Comparison of ENCODE assay signal across 9 cellular contexts in genomic region chr3:128620268-128620691, GRCh38. TPM values are rescaled to one million over a fixed set of nuclear protein-coding genes. Genes with fewer than 3 reads are reported as not detected.
DNase-seq lines count a peak whose midpoint lies in the region; ATAC-seq and TF ChIP-seq lines count a peak whose summit lies in the region.
"Had no signal": no experiment of that assay in that cellular context is flagged by ENCODE, and none has a peak within 500 bp of the region (broad histone marks: within the 10 kb centered on the region; RNA-seq: fewer than 3 reads in every experiment).

No MANE protein-coding gene starts in this region.

- H3K9me3 Mint-ChIP-seq in activated CD4-positive, alpha-beta T cell treated with anti-CD3 and anti-CD28 coated beads for 36 hours (ENCODE audit: low read depth): no peaks in the 10 kb centered on the region
- H3K9me3 Mint-ChIP-seq in activated naive CD4-positive, alpha-beta T cell treated with anti-CD3 and anti-CD28 coated beads, Interleukin-2, amount 50 U/mL, for 72 hours: no peaks in the 10 kb centered on the region
- no peaks in the 10 kb centered on the region for H3K9me3 Mint-ChIP-seq in progenitor cell of endocrine pancreas (ENCODE audit: low read depth)

- DNase-seq in activated CD4-positive, alpha-beta T cell treated with anti-CD3 and anti-CD28 coated beads for 36 hours: peak; percentile 71
- no peak for DNase-seq in activated CD4-positive, alpha-beta T cell treated with anti-CD3 and anti-CD28 coated beads, Interleukin-2, amount 50 U/mL, for 4 hours
- DNase-seq in HT1080 (ENCODE audit: low read depth) (peak; percentile 54), progenitor cell of endocrine pancreas (ENCODE audit: low spot score, unreplicated experiment) (no peak), left lobe of liver (ENCODE audit: low spot score) (no peak)
- DNase-seq in activated naive CD4-positive, alpha-beta T cell treated with anti-CD3 and anti-CD28 coated beads, Interleukin-2, amount 50 U/mL, for 72 hours (ENCODE audit: low spot score in 2 of 2): no peak
- DNase-seq: hypothalamus had no signal

- peak overlapping the region; percentile 98 for H3K27ac Mint-ChIP-seq in activated CD4-positive, alpha-beta T cell treated with anti-CD3 and anti-CD28 coated beads for 36 hours
- H3K27ac Mint-ChIP-seq in activated naive CD4-positive, alpha-beta T cell treated with anti-CD3 and anti-CD28 coated beads, Interleukin-2, amount 50 U/mL, for 72 hours: peak overlapping the region; percentile 84 to 92
- no peak overlapping the region for H3K27ac Mint-ChIP-seq in progenitor cell of endocrine pancreas

- CTCF ChIA-PET in activated CD4-positive, alpha-beta T cell treated with anti-CD3 and anti-CD28 coated beads for 36 hours (lab: Charles Lee): interaction anchor here (0.6 to 1.3 kb wide), 7 partner anchors 8 to 255 kb away, joined by 3 to 6 read pairs (median 5); no protein-coding TSS in a partner anchor

- peak overlapping the region; percentile 28 for H3K4me3 Mint-ChIP-seq in activated CD4-positive, alpha-beta T cell treated with anti-CD3 and anti-CD28 coated beads for 36 hours
- no peak overlapping the region for H3K4me3 Mint-ChIP-seq in progenitor cell of endocrine pancreas (ENCODE audit: low read depth)

- no peaks in the 10 kb centered on the region for H3K27me3 Mint-ChIP-seq in activated CD4-positive, alpha-beta T cell treated with anti-CD3 and anti-CD28 coated beads for 36 hours
- H3K27me3 Mint-ChIP-seq in progenitor cell of endocrine pancreas: no peaks in the 10 kb centered on the region

- peak; percentile 18 for TF ChIP-seq CTCF in progenitor cell of endocrine pancreas (IDR thresholded peaks at IDR 0.05; ENCODE audit: unreplicated experiment)

- POLR2A ChIA-PET in activated CD4-positive, alpha-beta T cell treated with anti-CD3 and anti-CD28 coated beads for 36 hours (lab: Charles Lee): interaction anchor here (0.6 to 0.7 kb wide), 2 partner anchors 70 to 500 kb away, joined by 4 to 6 read pairs; no protein-coding TSS in a partner anchor

- H3K4me1 Mint-ChIP-seq in activated CD4-positive, alpha-beta T cell treated with anti-CD3 and anti-CD28 coated beads for 36 hours: peaks cover 33% of the 10 kb centered on the region
- peaks cover 13% of the 10 kb centered on the region for H3K4me1 Mint-ChIP-seq in progenitor cell of endocrine pancreas (ENCODE audit: low read depth)

- ATAC-seq in activated CD4-positive, alpha-beta T cell treated with anti-CD3 and anti-CD28 coated beads for 36 hours: no peak
- ATAC-seq in activated naive CD4-positive, alpha-beta T cell treated with anti-CD3 and anti-CD28 coated beads, Interleukin-2, amount 50 U/mL, for 72 hours: no peak
- ATAC-seq in HG03039 (IDR thresholded peaks at IDR 0.05; ENCODE audit: unreplicated experiment) (no peak), left lobe of liver (no peak), GM18520 (IDR thresholded peaks at IDR 0.05; ENCODE audit: unreplicated experiment) (no peak)

- intact Hi-C loops in activated CD4-positive, alpha-beta T cell treated with anti-CD3 and anti-CD28 coated beads for 36 hours (cut with DNase I, micrococcal nuclease): no loop called here

- H3K36me3 Mint-ChIP-seq in activated CD4-positive, alpha-beta T cell treated with anti-CD3 and anti-CD28 coated beads for 36 hours (ENCODE audit: low read depth): peaks cover 59% of the 10 kb centered on the region
- peaks cover 32 to 36% of the 10 kb centered on the region in 2 donors for H3K36me3 Mint-ChIP-seq in activated naive CD4-positive, alpha-beta T cell treated with anti-CD3 and anti-CD28 coated beads, Interleukin-2, amount 50 U/mL, for 72 hours
- H3K36me3 Mint-ChIP-seq in progenitor cell of endocrine pancreas (ENCODE audit: insufficient read depth): peaks cover 31% of the 10 kb centered on the region

RNA-seq across cellular contexts. Expression of gene RPN1, which starts 30.3 kb away (rescaled TPM):
- total RNA-seq in activated CD4-positive, alpha-beta T cell treated with anti-CD3 and anti-CD28 coated beads for 36 hours: 100 to 1,000 TPM; 138 to 153 TPM
- total RNA-seq in HT1080 (2014; rRNA removed; shearing (Covaris generic)): 477 and 524 TPM in 2 replicates
- 321 and 335 TPM in 2 replicates for polyA plus RNA-seq in HT1080 (2015; cell fraction: cytosol; rRNA removed)
- 470 and 489 TPM in 2 replicates for polyA plus RNA-seq in HT1080 (2015; cell fraction: nucleus; rRNA removed)
- 100 to 1,000 TPM; 109 to 128 TPM for total RNA-seq in activated naive CD4-positive, alpha-beta T cell treated with anti-CD3 and anti-CD28 coated beads, Interleukin-2, amount 50 U/mL, for 72 hours
- 166 and 170 TPM in 2 replicates for total RNA-seq in progenitor cell of endocrine pancreas
- 198 TPM for total RNA-seq in left lobe of liver

Comparison
In these comparisons a context has a peak if more than half of its experiments do, and no peak if none do; other contexts are left out.
1. DNase-seq: peak in activated CD4-positive, alpha-beta T cell treated with anti-CD3 and anti-CD28 coated beads for 36 hours (single experiment) and HT1080 (single experiment); none in activated CD4-positive, alpha-beta T cell treated with anti-CD3 and anti-CD28 coated beads, Interleukin-2, amount 50 U/mL, for 4 hours (0 of 2), activated naive CD4-positive, alpha-beta T cell treated with anti-CD3 and anti-CD28 coated beads, Interleukin-2, amount 50 U/mL, for 72 hours (0 of 2), progenitor cell of endocrine pancreas (single experiment) and left lobe of liver (single experiment).